19 cellular contexts compared by ENCODE assay signal in the genomic region with DNA sequence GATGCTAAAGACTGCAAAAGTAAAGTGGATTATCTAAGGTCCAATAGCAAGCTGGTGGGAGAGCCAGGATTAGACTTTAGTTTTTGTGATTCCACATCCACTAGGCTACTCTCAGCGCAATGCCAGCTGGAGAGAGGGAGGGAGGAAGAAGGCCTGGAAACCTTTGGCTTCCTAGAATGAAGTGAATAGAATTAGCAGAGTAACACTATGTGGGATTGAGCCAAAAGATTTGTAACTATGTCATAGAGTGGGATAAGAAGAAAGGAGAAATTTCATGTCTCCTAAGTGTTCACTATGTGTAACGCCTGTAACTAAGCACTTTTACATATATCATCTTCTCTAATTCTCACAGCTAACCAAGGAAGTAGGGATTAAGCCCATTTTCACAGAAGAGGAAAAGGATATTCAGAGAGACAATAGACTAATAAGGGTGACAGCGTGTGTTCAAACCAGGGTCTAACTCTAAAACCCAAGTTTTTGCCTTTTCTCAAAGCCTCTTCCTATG.
"Had no signal": no experiment of that assay in that cellular context is flagged by ENCODE, and none has a peak within 500 bp of the region (broad histone marks: within the 10 kb centered on the region; RNA-seq: fewer than 3 reads in every experiment).

No MANE protein-coding gene starts in this region.

- DNase-seq: activated CD4-positive, alpha-beta T cell treated with anti-CD3 and anti-CD28 coated beads for 1 hour; activated CD4-positive, alpha-beta T cell treated with anti-CD3 and anti-CD28 coated beads, Interleukin-2, amount 50 U/mL, for 4 hours; activated CD8-positive, alpha-beta memory T cell treated with anti-CD3 and anti-CD28 coated beads, Interleukin-2, amount 10 ng/mL, durations not matched to agents 7 days and 5 days; activated naive CD4-positive, alpha-beta T cell treated with anti-CD3 and anti-CD28 coated beads, Interleukin-2, amount 50 U/mL, for 16 hours; activated T-cell treated with anti-CD3 and anti-CD28 coated beads, Interleukin-2, amount 50 U/mL, for 1 hour; body of pancreas; effector memory CD4-positive, alpha-beta T cell; gastrocnemius medialis; heart right ventricle; left cardiac atrium; lower lobe of right lung; naive B cell; stimulated activated CD4-positive, alpha-beta T cell treated with anti-CD3 and anti-CD28 coated beads, Interleukin-2, amount 100 ng/mL, for 48 hours; T-helper 9 cell; thyroid gland had no signal

- H3K9me3 ChIP-seq: body of pancreas, gastrocnemius medialis, heart right ventricle, lower lobe of right lung, thyroid gland had no signal

- H2AFZ ChIP-seq: parathyroid adenoma had no signal

- H3K4me3 ChIP-seq: body of pancreas, gastrocnemius medialis, heart right ventricle, lower lobe of right lung, thyroid gland had no signal

- H3K27ac ChIP-seq: body of pancreas, gastrocnemius medialis, heart right ventricle, lower lobe of right lung, parathyroid adenoma, thyroid gland had no signal

- H3K4me1 ChIP-seq: parathyroid adenoma had no signal

- H3K79me2 ChIP-seq: parathyroid adenoma had no signal

- ATAC-seq: activated CD8-positive, alpha-beta memory T cell treated with anti-CD3 and anti-CD28 coated beads, Interleukin-2, amount 10 ng/mL, durations not matched to agents 7 days and 5 days; body of pancreas; gastrocnemius medialis; heart right ventricle; left cardiac atrium; lower lobe of right lung; stimulated activated memory B cell treated with anti-CD40 and anti-IgM and Interleukin-4, amounts not matched to agents 10 μg/mL and 1 μg/mL and 100 μg/mL, for 72 hours had no signal

- H3K27ac Mint-ChIP-seq: activated CD8-positive, alpha-beta memory T cell treated with anti-CD3 and anti-CD28 coated beads, Interleukin-2, amount 10 ng/mL, durations not matched to agents 7 days and 5 days; dendritic cell treated with granulocyte-macrophage colony-stimulating factor and Interleukin-4, amounts not matched to agents 40 ng/mL and 50 ng/mL, for 4 days; naive B cell; stimulated activated memory B cell treated with anti-CD40 and anti-IgM and Interleukin-4, amounts not matched to agents 10 μg/mL and 1 μg/mL and 100 μg/mL, for 72 hours had no signal

- H3K4me3 Mint-ChIP-seq: activated CD8-positive, alpha-beta memory T cell treated with anti-CD3 and anti-CD28 coated beads, Interleukin-2, amount 10 ng/mL, durations not matched to agents 7 days and 5 days; central memory CD8-positive, alpha-beta T cell; dendritic cell treated with granulocyte-macrophage colony-stimulating factor and Interleukin-4, amounts not matched to agents 40 ng/mL and 50 ng/mL, for 4 days; naive B cell; stimulated activated memory B cell treated with anti-CD40 and anti-IgM and Interleukin-4, amounts not matched to agents 10 μg/mL and 1 μg/mL and 100 μg/mL, for 72 hours had no signal

- H3K9ac ChIP-seq: parathyroid adenoma had no signal

- H3K27me3 Mint-ChIP-seq: dendritic cell treated with granulocyte-macrophage colony-stimulating factor and Interleukin-4, amounts not matched to agents 40 ng/mL and 50 ng/mL, for 4 days had no signal

- H3K9me3 Mint-ChIP-seq: central memory CD8-positive, alpha-beta T cell; dendritic cell treated with granulocyte-macrophage colony-stimulating factor and Interleukin-4, amounts not matched to agents 40 ng/mL and 50 ng/mL, for 4 days had no signal

- H3K36me3 ChIP-seq: gastrocnemius medialis, heart right ventricle, lower lobe of right lung, thyroid gland had no signal

- H3K36me3 Mint-ChIP-seq: activated CD8-positive, alpha-beta memory T cell treated with anti-CD3 and anti-CD28 coated beads, Interleukin-2, amount 10 ng/mL, durations not matched to agents 7 days and 5 days; naive B cell; stimulated activated memory B cell treated with anti-CD40 and anti-IgM and Interleukin-4, amounts not matched to agents 10 μg/mL and 1 μg/mL and 100 μg/mL, for 72 hours had no signal

- H3K27me3 ChIP-seq: body of pancreas, thyroid gland had no signal
